ENCODE assay signal across 8 cellular contexts in the genomic region with DNA sequence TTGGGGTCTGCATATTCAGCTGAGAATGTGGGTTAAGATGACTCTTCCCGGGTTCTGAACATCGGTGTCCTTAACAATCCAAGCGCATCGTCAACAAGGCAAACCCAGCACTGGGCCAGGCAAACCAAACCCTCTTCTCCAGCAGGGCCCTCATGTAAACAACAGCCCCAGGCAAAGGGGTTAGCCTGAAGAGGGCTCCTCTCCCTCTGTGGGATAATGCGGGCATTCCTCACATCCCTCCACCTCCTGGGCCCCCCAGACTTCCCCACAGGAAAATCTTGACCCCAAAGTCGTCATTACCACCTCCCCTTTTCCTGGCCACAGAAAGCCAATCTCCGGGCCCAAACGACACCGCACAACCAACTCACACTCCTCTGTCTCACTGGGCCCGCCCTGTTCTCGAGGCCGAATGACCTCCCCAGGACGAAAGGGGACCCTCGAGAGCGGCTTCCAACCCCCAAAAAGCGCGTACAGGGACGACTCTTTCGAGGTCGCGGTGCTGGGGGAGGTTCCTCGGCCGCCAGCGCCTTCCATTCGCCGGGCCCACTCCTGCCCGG. TPM values are rescaled to one million over a fixed set of nuclear protein-coding genes. Genes with fewer than 3 reads are reported as not detected.
DNase-seq lines count a peak whose midpoint lies in the region; ATAC-seq and TF ChIP-seq lines count a peak whose summit lies in the region.

No MANE protein-coding gene starts in this region.

- H3K4me3 ChIP-seq in Caco-2 (ENCODE audit: low read depth, low read length) (peak overlapping the region; percentile 61), psoas muscle (peak overlapping the region; percentile 95)

- H3K27me3 Mint-ChIP-seq in Caco-2 (ENCODE audit: insufficient read depth, unreplicated experiment) = no peaks in the 10 kb centered on the region
- no peaks in the 10 kb centered on the region for H3K27me3 Mint-ChIP-seq in activated CD8-positive, alpha-beta T cell treated with anti-CD3 and anti-CD28 coated beads, Interleukin-2, amount 10 ng/mL, durations not matched to agents 7 days and 5 days (ENCODE audit: low read depth)

- WGBS in psoas muscle, 3 donors = 0 to 2% (median 1%) methylated on average over 26 to 27 of the region's 27 CpGs

- CTCF ChIA-PET in Caco-2 (lab: Charles Lee) = no interaction called here
- CTCF ChIA-PET in activated CD8-positive, alpha-beta T cell treated with anti-CD3 and anti-CD28 coated beads, Interleukin-2, amount 10 ng/mL, durations not matched to agents 7 days and 5 days (lab: Charles Lee) = interaction anchor here (1.6 to 3.9 kb wide), 2 partner anchors 53 to 103 kb away, joined by 7 to 25 read pairs; no protein-coding TSS in a partner anchor

- no peaks in the 10 kb centered on the region for H3K9me3 ChIP-seq in Caco-2
- H3K9me3 ChIP-seq in psoas muscle = no peaks in the 10 kb centered on the region

- DNase-seq in Caco-2 (peak in 1 of 2 experiments; percentile 30), glomerular visceral epithelial cell (ENCODE audit: extremely low spot score) (peak; percentile 13), psoas muscle (no peak), HPDE6-E6E7 (ENCODE audit: extremely low spot score) (no peak), foreskin melanocyte (no peak), posterior vena cava (ENCODE audit: low spot score) (no peak)
- DNase-seq in activated CD8-positive, alpha-beta T cell treated with anti-CD3 and anti-CD28 coated beads, Interleukin-2, amount 10 ng/mL, durations not matched to agents 7 days and 5 days = no peak

- H3K27ac ChIP-seq in psoas muscle = peak overlapping the region; percentile 97

- H3K36me3 ChIP-seq in Caco-2 (ENCODE audit: control insufficient read depth, insufficient read depth, low read length) = no peaks in the 10 kb centered on the region
- peaks cover 2 to 31% of the 10 kb centered on the region in 2 donors for H3K36me3 ChIP-seq in psoas muscle (ENCODE audit: insufficient read depth in 1 of 2, low read depth in 1 of 2)

- H3K4me3 Mint-ChIP-seq in Caco-2 (ENCODE audit: unreplicated experiment) = peak overlapping the region; percentile 100
- peak overlapping the region; percentile 81 for H3K4me3 Mint-ChIP-seq in activated CD8-positive, alpha-beta T cell treated with anti-CD3 and anti-CD28 coated beads, Interleukin-2, amount 10 ng/mL, durations not matched to agents 7 days and 5 days

- TSS peak; percentile 45 for BruUV-seq in Caco-2 (replicated peaks; lab: Mats Ljungman, UMichigan)

- peak; percentile 3 for ATAC-seq in HG02973 (IDR thresholded peaks at IDR 0.05; ENCODE audit: unreplicated experiment)
- no peak for ATAC-seq in activated CD8-positive, alpha-beta T cell treated with anti-CD3 and anti-CD28 coated beads, Interleukin-2, amount 10 ng/mL, durations not matched to agents 7 days and 5 days
- peak in 2 of 4 donors; percentile 16 to 21 for ATAC-seq in psoas muscle

- H3K27me3 ChIP-seq in Caco-2 (replicated peaks; ENCODE audit: control insufficient read depth, insufficient read depth, low read length) (no peaks in the 10 kb centered on the region), psoas muscle (ENCODE audit: insufficient read depth in 3 of 3, low read length in 2 of 3) (no peaks in the 10 kb centered on the region)

- intact Hi-C loops in Caco-2 (cut with micrococcal nuclease; ENCODE audit: unreplicated experiment) (loop anchor here (2.0 kb wide), 1 partner anchor 34 kb away; no protein-coding TSS in a partner anchor), psoas muscle (cut with DNase I) (no loop called here), posterior vena cava (cut with DNase I) (no loop called here)

- peaks cover 17% of the 10 kb centered on the region for H3K4me1 Mint-ChIP-seq in Caco-2 (ENCODE audit: low read depth, unreplicated experiment)
- peaks cover 67% of the 10 kb centered on the region for H3K4me1 Mint-ChIP-seq in activated CD8-positive, alpha-beta T cell treated with anti-CD3 and anti-CD28 coated beads, Interleukin-2, amount 10 ng/mL, durations not matched to agents 7 days and 5 days (ENCODE audit: low read depth)

- peaks cover 13% of the 10 kb centered on the region for H3K4me1 ChIP-seq in Caco-2
- H3K4me1 ChIP-seq in psoas muscle = peaks cover 27% of the 10 kb centered on the region

- POLR2A ChIA-PET in Caco-2 (lab: Charles Lee) = no interaction called here
- POLR2A ChIA-PET in activated CD8-positive, alpha-beta T cell treated with anti-CD3 and anti-CD28 coated beads, Interleukin-2, amount 10 ng/mL, durations not matched to agents 7 days and 5 days (lab: Charles Lee) = interaction anchor here (2.6 kb wide), 1 partner anchor 30 kb away, joined by 9 read pairs; the partner anchor contains the start of gene TMEM138

- H3K27ac Mint-ChIP-seq in Caco-2 (ENCODE audit: unreplicated experiment) = peak overlapping the region; percentile 98
- H3K27ac Mint-ChIP-seq in activated CD8-positive, alpha-beta T cell treated with anti-CD3 and anti-CD28 coated beads, Interleukin-2, amount 10 ng/mL, durations not matched to agents 7 days and 5 days = peak overlapping the region; percentile 94

- peaks cover 54% of the 10 kb centered on the region for H3K36me3 Mint-ChIP-seq in Caco-2 (ENCODE audit: insufficient read depth, unreplicated experiment)
- peaks cover 34% of the 10 kb centered on the region for H3K36me3 Mint-ChIP-seq in activated CD8-positive, alpha-beta T cell treated with anti-CD3 and anti-CD28 coated beads, Interleukin-2, amount 10 ng/mL, durations not matched to agents 7 days and 5 days (ENCODE audit: low read depth)

- TF ChIP-seq CTCF in Caco-2 (IDR thresholded peaks at IDR 0.05; ENCODE audit: insufficient read depth in 1 of 2, low read depth in 1 of 2, low read length in 1 of 2, severe bottlenecking in 1 of 2, unreplicated experiment in 1 of 2) = no peak
- no peak for TF ChIP-seq CTCF in psoas muscle (IDR thresholded peaks at IDR 0.05)

- no peaks in the 10 kb centered on the region for H3K9me3 Mint-ChIP-seq in Caco-2 (ENCODE audit: unreplicated experiment)
- no peaks in the 10 kb centered on the region for H3K9me3 Mint-ChIP-seq in activated CD8-positive, alpha-beta T cell treated with anti-CD3 and anti-CD28 coated beads, Interleukin-2, amount 10 ng/mL, durations not matched to agents 7 days and 5 days (ENCODE audit: insufficient read depth)

RNA-seq across cellular contexts. Expression of gene DDB1, which starts 0.6 kb away (rescaled TPM):
- total RNA-seq in Caco-2 (2022) = 284 and 303 TPM in 2 replicates
- total RNA-seq in activated CD8-positive, alpha-beta T cell treated with anti-CD3 and anti-CD28 coated beads, Interleukin-2, amount 10 ng/mL, durations not matched to agents 7 days and 5 days = 100 to 1,000 TPM; 202 to 214 TPM
- total RNA-seq in psoas muscle = 100 to 1,000 TPM; 156 to 187 (median 175) TPM
- 100 to 1,000 TPM; 111 to 161 (median 131) TPM for polyA plus RNA-seq in psoas muscle
- 100 to 1,000 TPM; 142 to 151 TPM for total RNA-seq in posterior vena cava

RNA-seq across cellular contexts. Expression of gene TKFC, which starts 0.7 kb away (rescaled TPM):
- total RNA-seq in Caco-2 (2022) (86.2 and 99.0 TPM in 2 replicates), psoas muscle (10 to 100 TPM; 10.9 to 30.4 (median 16.5) TPM), posterior vena cava (10 to 100 TPM; 15.2 to 24.6 TPM)
- total RNA-seq in activated CD8-positive, alpha-beta T cell treated with anti-CD3 and anti-CD28 coated beads, Interleukin-2, amount 10 ng/mL, durations not matched to agents 7 days and 5 days = 10 to 100 TPM; 24.1 to 26.4 TPM
- 10 to 100 TPM in 1 of 3 donors, 1 to 10 TPM in 2; 7.2 to 17.6 (median 7.5) TPM for polyA plus RNA-seq in psoas muscle

RNA-seq across cellular contexts. Expression of gene CYB561A3, which starts 29.3 kb away (rescaled TPM):
- total RNA-seq in Caco-2 (2022) = 33.6 and 34.9 TPM in 2 replicates
- 10 to 100 TPM; 53.2 to 55.6 TPM for total RNA-seq in activated CD8-positive, alpha-beta T cell treated with anti-CD3 and anti-CD28 coated beads, Interleukin-2, amount 10 ng/mL, durations not matched to agents 7 days and 5 days
- total RNA-seq in psoas muscle = 10 to 100 TPM; 10.3 to 20.6 (median 17.5) TPM
- 10 to 100 TPM in 2 of 3 donors, 1 to 10 TPM in 1; 7.7 to 25.1 (median 12.1) TPM for polyA plus RNA-seq in psoas muscle
- total RNA-seq in posterior vena cava = 10 to 100 TPM; 28.9 to 33.6 TPM

RNA-seq across cellular contexts. Expression of gene TMEM138, which starts 29.8 kb away (rescaled TPM):
- total RNA-seq in Caco-2 (2022) (46.3 and 48.3 TPM in 2 replicates), psoas muscle (10 to 100 TPM; 12.9 to 28.9 (median 21.0) TPM), posterior vena cava (10 to 100 TPM; 36.0 to 49.2 TPM)
- 10 to 100 TPM; 57.4 to 57.5 TPM for total RNA-seq in activated CD8-positive, alpha-beta T cell treated with anti-CD3 and anti-CD28 coated beads, Interleukin-2, amount 10 ng/mL, durations not matched to agents 7 days and 5 days
- 10 to 100 TPM; 25.2 to 37.0 (median 31.5) TPM for polyA plus RNA-seq in psoas muscle

RNA-seq across cellular contexts. Expression of gene VWCE, which starts 37.2 kb away (rescaled TPM):
- total RNA-seq in Caco-2 (2022) = 17.7 and 18.6 TPM in 2 replicates
- total RNA-seq in activated CD8-positive, alpha-beta T cell treated with anti-CD3 and anti-CD28 coated beads, Interleukin-2, amount 10 ng/mL, durations not matched to agents 7 days and 5 days = 1 to 10 TPM; 2.2 to 3.3 TPM
- 1 to 10 TPM in 2 of 4 donors, under 1 TPM in 2; 0.84 to 1.4 (median 1.1) TPM for total RNA-seq in psoas muscle
- polyA plus RNA-seq in psoas muscle = under 1 TPM; 0.23 to 0.57 (median 0.43) TPM
- 1 to 10 TPM; 1.6 to 2.9 TPM for total RNA-seq in posterior vena cava
